ENCODE assay signal across 8 cellular contexts in the genomic region with DNA sequence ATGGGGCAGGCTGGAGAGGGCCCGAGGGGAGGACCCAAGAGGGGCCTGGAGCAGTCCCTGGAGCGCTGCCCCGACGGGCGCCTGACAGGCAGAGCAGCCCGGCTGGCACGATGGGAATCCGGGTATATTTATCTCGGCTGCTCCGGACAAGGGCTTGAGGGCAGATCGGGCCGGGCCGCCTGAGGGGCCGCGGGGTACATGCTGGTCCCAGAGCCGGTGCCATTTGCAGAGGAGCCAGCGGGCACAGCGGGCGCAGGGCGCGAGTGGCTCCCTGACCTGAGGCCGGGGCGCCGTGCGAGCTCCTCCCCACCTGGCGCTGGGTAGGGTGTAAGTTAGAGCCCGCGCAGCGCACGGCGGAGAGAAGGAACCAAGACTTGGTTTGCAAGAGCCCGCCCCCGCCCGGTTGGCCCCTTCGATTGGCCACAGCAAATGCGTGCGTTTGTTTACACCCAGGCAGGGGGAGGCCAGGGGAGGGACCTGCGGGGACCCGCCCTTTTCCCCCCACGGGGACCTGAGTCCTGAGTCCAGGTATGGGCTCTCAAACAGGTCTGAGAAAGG. TPM values are rescaled to one million over a fixed set of nuclear protein-coding genes. Genes with fewer than 3 reads are reported as not detected.
DNase-seq lines count a peak whose midpoint lies in the region; ATAC-seq, FAIRE-seq and TF ChIP-seq lines count a peak whose summit lies in the region.

No MANE protein-coding gene starts in this region.

- H3K79me2 ChIP-seq in K562 (ENCODE audit: control insufficient read depth, insufficient read depth, low read length): no peaks in the 10 kb centered on the region

- no peaks in the 10 kb centered on the region for H3K4me1 ChIP-seq in A673 (ENCODE audit: insufficient read depth, low read length, poor library complexity, severe bottlenecking)
- H3K4me1 ChIP-seq in K562 (replicated peaks in 1 of 2; ENCODE audit: control insufficient read depth in 2 of 2, insufficient read depth in 2 of 2, low read length in 2 of 2): peaks cover 0 to 24% of the 10 kb centered on the region in 2 experiments; a peak in 3 of 5 replicates
- H3K4me1 ChIP-seq in right lobe of liver: peaks cover 0 to 76% (median 34%) of the 10 kb centered on the region in 4 donors
- H3K4me1 ChIP-seq in thymus (ENCODE audit: control insufficient read depth, insufficient read depth, low read length): peaks cover 8% of the 10 kb centered on the region

- H3K27ac ChIP-seq in A673 (ENCODE audit: low read depth, low read length, poor library complexity, severe bottlenecking): no peak overlapping the region
- H3K27ac ChIP-seq in K562 (ENCODE audit: extremely low read depth, low read depth, low read length): no peak overlapping the region
- H3K27ac ChIP-seq in right lobe of liver: peak overlapping the region; percentile 76 to 99 (median 98)
- no peak overlapping the region for H3K27ac ChIP-seq in thymus (ENCODE audit: low read depth)

- TF ChIP-seq RAD21 in K562 (CRISPR knock-in tag; conservative IDR thresholded peaks at IDR 0.05 in 1 of 2, IDR thresholded peaks at IDR 0.05 in 1 of 2): no peak

- peak; percentile 69 for ATAC-seq in K562
- ATAC-seq in right lobe of liver: peak; percentile 50 to 71 (median 62)
- ATAC-seq in HG03159 (IDR thresholded peaks at IDR 0.05; ENCODE audit: unreplicated experiment): no peak
- no peak for ATAC-seq in HG02623 (IDR thresholded peaks at IDR 0.05; ENCODE audit: unreplicated experiment)

- TF ChIP-seq EP300 in K562 (IDR thresholded peaks at IDR 0.05; ENCODE audit: low read length): no peak

- no peak overlapping the region for H3K4me2 ChIP-seq in K562 (ENCODE audit: insufficient read depth, low read length)

- no peak overlapping the region for H3K9ac ChIP-seq in K562 (ENCODE audit: insufficient read depth in 1 of 2, low read depth in 2 of 2, low read length in 2 of 2)

- FAIRE-seq in K562 (lab: Jason Lieb, UNC): no peak

- intact Hi-C loops in A673 (cut with micrococcal nuclease; ENCODE audit: unreplicated experiment) (no loop called here), K562 (cut with micrococcal nuclease) (no loop called here), right lobe of liver (cut with DNase I) (no loop called here)

- no TSS peak for BruUV-seq in A673 (replicated peaks; lab: Mats Ljungman, UMichigan)
- no TSS peak for BruUV-seq in K562 (replicated peaks; lab: Mats Ljungman, UMichigan)

- WGBS in K562 (ENCODE audit: insufficient coverage, low coverage, missing lambda C conversion rate): 16% methylated on average over 20 of the region's 40 CpGs
- 1% methylated on average over 13 of the region's 40 CpGs for WGBS in right lobe of liver (ENCODE audit: insufficient coverage, low coverage, low lambda C conversion rate, missing lambda C conversion rate)
- 1% methylated on average over 40 of the region's 40 CpGs for WGBS in thymus

- H3K9me3 ChIP-seq in A673 (ENCODE audit: low read depth, low read length, poor library complexity, severe bottlenecking): no peaks in the 10 kb centered on the region
- H3K9me3 ChIP-seq in K562 (replicated peaks; ENCODE audit: control insufficient read depth, insufficient read depth, low read depth, low read length): no peaks in the 10 kb centered on the region
- H3K9me3 ChIP-seq in right lobe of liver: no peaks in the 10 kb centered on the region
- peaks cover 2% of the 10 kb centered on the region for H3K9me3 ChIP-seq in thymus (ENCODE audit: control insufficient read depth)

- CTCF ChIA-PET in A673 (lab: Charles Lee) (no interaction called here), K562 (lab: Yijun Ruan, JAX; ENCODE audit: low intra/inter-chr PET ratio) (no interaction called here)

- H3K27me3 ChIP-seq in A673 (replicated peaks; ENCODE audit: insufficient read depth, low read depth, low read length, poor library complexity) (peaks cover 24% of the 10 kb centered on the region), K562 (ENCODE audit: control insufficient read depth in 2 of 2, insufficient read depth in 2 of 2, low read length in 2 of 2) (peaks cover 15 to 47% of the 10 kb centered on the region in 2 experiments; a peak in 4 of 5 replicates), right lobe of liver (no peaks in the 10 kb centered on the region), thymus (ENCODE audit: control insufficient read depth, insufficient read depth) (peaks cover 44% of the 10 kb centered on the region)

- no peak overlapping the region for H2AFZ ChIP-seq in K562 (ENCODE audit: low read depth, low read length)

- in situ Hi-C loops in K562 (cut with MboI): no loop called here

- no peaks in the 10 kb centered on the region for H3K9me1 ChIP-seq in K562 (ENCODE audit: control insufficient read depth, insufficient read depth, low read length)

- POLR2A ChIA-PET in A673 (lab: Charles Lee; ENCODE audit: low non-redundant PET) (no interaction called here), K562 (lab: Yijun Ruan, JAX) (no interaction called here)

- TF ChIP-seq POLR2A in K562 (conservative IDR thresholded peaks at IDR 0.05) (no peak), right lobe of liver (IDR thresholded peaks at IDR 0.05) (peak; percentile 55)

- H3K36me3 ChIP-seq in A673 (ENCODE audit: insufficient read depth, low read length, poor library complexity, severe bottlenecking): no peaks in the 10 kb centered on the region
- H3K36me3 ChIP-seq in K562 (ENCODE audit: control insufficient read depth, insufficient read depth, low read length): no peaks in the 10 kb centered on the region
- no peaks in the 10 kb centered on the region for H3K36me3 ChIP-seq in right lobe of liver
- H3K36me3 ChIP-seq in thymus (ENCODE audit: control insufficient read depth, insufficient read depth): no peaks in the 10 kb centered on the region

- DNase-seq in A673 (ENCODE audit: low spot score) (no peak), NCI-H2196 treated with DMSO at 0.1 percent for 48 hours (lab: John Stamatoyannopoulos, UW; ENCODE audit: unreplicated experiment) (peak; percentile 21), K562 (ENCODE audit: extremely low read depth in 1 of 4, low spot score in 3 of 4) (peak; percentile 27 to 67 (median 52)), right lobe of liver (peak; percentile 92 to 97 (median 96)), cerebellar nuclear complex (lab: John Stamatoyannopoulos, UW) (no peak)

- H3K4me3 ChIP-seq in A673 (ENCODE audit: low read depth, low read length, poor library complexity, severe bottlenecking) (peak overlapping the region; percentile 27), K562 (no peak overlapping the region), right lobe of liver (peak overlapping the region; percentile 77 to 94 (median 88)), thymus (ENCODE audit: low read length) (peak overlapping the region; percentile 35)

- TF ChIP-seq CTCF in A673 (conservative IDR thresholded peaks at IDR 0.05; ENCODE audit: low read depth, low read length): no peak
- no peak for TF ChIP-seq CTCF in K562 (IDR thresholded peaks at IDR 0.05 in 2 of 3, conservative IDR thresholded peaks at IDR 0.05 in 1 of 3; ENCODE audit: insufficient read depth in 2 of 3, low read depth in 1 of 3, low read length in 3 of 3)
- no peak for TF ChIP-seq CTCF in right lobe of liver (IDR thresholded peaks at IDR 0.05)

- no peaks in the 10 kb centered on the region for H4K20me1 ChIP-seq in K562 (replicated peaks; ENCODE audit: control insufficient read depth, insufficient read depth, low read length)

RNA-seq across cellular contexts. Expression of a gene that starts 0.7 kb away (rescaled TPM):
- 0.31 TPM in 1 of 2 replicates, not detected in the other for total RNA-seq in A673 (2021)
- 0.99 and 3.1 TPM in 2 replicates for total RNA-seq in K562 (2011; cell fraction: chromatin; rRNA removed; ENCODE audit: low replicate concordance)
- 1.6 and 3.8 TPM in 2 replicates for total RNA-seq in K562 (2011; cell fraction: nucleolus; rRNA removed)
- total RNA-seq in K562 (2011; cell fraction: nucleoplasm; rRNA removed): 1.3 and 1.5 TPM in 2 replicates
- total RNA-seq in K562 (2014; rRNA removed): 0.09 TPM in 1 of 2 replicates, not detected in the other
- not detected in 2 replicates for total RNA-seq in K562 (2014; rRNA removed; fragmentation: Illumina TruSeq; extraction: Trizol)
- total RNA-seq in K562 (2015; rRNA removed; fragmentation: Illumina TruSeq; extraction: Trizol): not detected in 2 replicates
- 0.16 and 0.27 TPM in 2 replicates for total RNA-seq in K562 (2021)
- polyA plus RNA-seq in K562 (2011; rRNA removed): 0.38 and 0.66 TPM in 2 replicates
- polyA plus RNA-seq in K562 (2011; cell fraction: cytosol; rRNA removed): 0.47 and 0.52 TPM in 2 replicates
- 2.9 and 4.2 TPM in 2 replicates for polyA plus RNA-seq in K562 (2011; cell fraction: nucleus; rRNA removed)
- polyA plus RNA-seq in K562 (2012): not detected in 2 replicates
- polyA plus RNA-seq in K562 (2014; fragmentation: Illumina TruSeq; extraction: Trizol): not detected in 2 replicates
- not detected for polyA plus RNA-seq in K562 (2014; fragmentation: Nextera tagmentation; extraction: Ambion mirVana)
- not detected in 2 replicates for polyA plus RNA-seq in K562 (2014; rRNA removed)
- polyA minus RNA-seq in K562 (2011; rRNA and poly(A)+ RNA removed): 0.46 and 0.57 TPM in 2 replicates
- 0.29 and 1.1 TPM in 2 replicates for polyA minus RNA-seq in K562 (2011; cell fraction: cytosol; rRNA and poly(A)+ RNA removed)
- 0.54 and 0.78 TPM in 2 replicates for polyA minus RNA-seq in K562 (2011; cell fraction: nucleus; rRNA and poly(A)+ RNA removed)
- total RNA-seq in right lobe of liver: 100 to 1,000 TPM in 4 of 6 experiments, 10 to 100 TPM in 2; 77.7 to 311 (median 190) TPM
- 0.18 TPM for polyA plus RNA-seq in thymus

RNA-seq across cellular contexts. Expression of a gene that starts 14.4 kb away (rescaled TPM):
- total RNA-seq in A673 (2021): not detected in 2 replicates
- not detected in 2 replicates for total RNA-seq in K562 (2011; cell fraction: chromatin; rRNA removed; ENCODE audit: low replicate concordance)
- not detected in 2 replicates for total RNA-seq in K562 (2011; cell fraction: nucleolus; rRNA removed)
- 0.15 TPM in 1 of 2 replicates, not detected in the other for total RNA-seq in K562 (2011; cell fraction: nucleoplasm; rRNA removed)
- not detected in 2 replicates for total RNA-seq in K562 (2014; rRNA removed)
- total RNA-seq in K562 (2014; rRNA removed; fragmentation: Illumina TruSeq; extraction: Trizol): not detected in 2 replicates
- total RNA-seq in K562 (2015; rRNA removed; fragmentation: Illumina TruSeq; extraction: Trizol): not detected in 2 replicates
- not detected in 2 replicates for total RNA-seq in K562 (2021)
- polyA plus RNA-seq in K562 (2011; rRNA removed): not detected in 2 replicates
- polyA plus RNA-seq in K562 (2011; cell fraction: cytosol; rRNA removed): not detected in 2 replicates
- polyA plus RNA-seq in K562 (2011; cell fraction: nucleus; rRNA removed): not detected in 2 replicates
- not detected in 2 replicates for polyA plus RNA-seq in K562 (2012)
- not detected in 2 replicates for polyA plus RNA-seq in K562 (2014; fragmentation: Illumina TruSeq; extraction: Trizol)
- not detected for polyA plus RNA-seq in K562 (2014; fragmentation: Nextera tagmentation; extraction: Ambion mirVana)
- not detected in 2 replicates for polyA plus RNA-seq in K562 (2014; rRNA removed)
- polyA minus RNA-seq in K562 (2011; rRNA and poly(A)+ RNA removed): not detected in 2 replicates
- not detected in 2 replicates for polyA minus RNA-seq in K562 (2011; cell fraction: cytosol; rRNA and poly(A)+ RNA removed)
- polyA minus RNA-seq in K562 (2011; cell fraction: nucleus; rRNA and poly(A)+ RNA removed): not detected in 2 replicates
- under 1 TPM in 1 of 6 experiments, not detected in 5; 0.07 TPM for total RNA-seq in right lobe of liver
- 0.05 TPM for polyA plus RNA-seq in thymus

RNA-seq across cellular contexts. Expression of a gene that starts 30.2 kb away (rescaled TPM):
- total RNA-seq in A673 (2021) (115 and 124 TPM in 2 replicates), K562 (2014; rRNA removed) (41.0 and 53.8 TPM in 2 replicates), K562 (2014; rRNA removed; fragmentation: Illumina TruSeq; extraction: Trizol) (18.6 and 19.5 TPM in 2 replicates), K562 (2015; rRNA removed; fragmentation: Illumina TruSeq; extraction: Trizol) (41.1 and 42.7 TPM in 2 replicates), K562 (2021) (55.4 and 60.5 TPM in 2 replicates), right lobe of liver (100 to 1,000 TPM in 2 of 6 experiments, 10 to 100 TPM in 4; 73.3 to 125 (median 98.7) TPM)
- 32.6 and 87.4 TPM in 2 replicates for total RNA-seq in K562 (2011; cell fraction: chromatin; rRNA removed; ENCODE audit: low replicate concordance)
- total RNA-seq in K562 (2011; cell fraction: nucleolus; rRNA removed): 69.2 and 80.9 TPM in 2 replicates
- 56.0 and 62.0 TPM in 2 replicates for total RNA-seq in K562 (2011; cell fraction: nucleoplasm; rRNA removed)
- polyA plus RNA-seq in K562 (2011; rRNA removed) (72.2 and 172 TPM in 2 replicates), K562 (2014; fragmentation: Illumina TruSeq; extraction: Trizol) (49.3 and 56.1 TPM in 2 replicates), K562 (2014; fragmentation: Nextera tagmentation; extraction: Ambion mirVana) (1 to 10 TPM; 1.1 to 2.5 TPM), K562 (2014; rRNA removed) (41.4 and 51.2 TPM in 2 replicates), thymus (187 TPM)
- polyA plus RNA-seq in K562 (2011; cell fraction: cytosol; rRNA removed): 128 and 171 TPM in 2 replicates
- polyA plus RNA-seq in K562 (2011; cell fraction: nucleus; rRNA removed): 49.7 and 89.7 TPM in 2 replicates
- polyA plus RNA-seq in K562 (2012): 64.5 and 84.8 TPM in 2 replicates
- polyA minus RNA-seq in K562 (2011; rRNA and poly(A)+ RNA removed): 112 and 135 TPM in 2 replicates
- 34.5 and 65.7 TPM in 2 replicates for polyA minus RNA-seq in K562 (2011; cell fraction: cytosol; rRNA and poly(A)+ RNA removed)
- polyA minus RNA-seq in K562 (2011; cell fraction: nucleus; rRNA and poly(A)+ RNA removed): 11.7 and 24.4 TPM in 2 replicates

RNA-seq across cellular contexts. Expression of a gene that starts 50.7 kb away (rescaled TPM):
- total RNA-seq in A673 (2021) (3.9 and 7.8 TPM in 2 replicates), K562 (2014; rRNA removed) (2.0 and 2.3 TPM in 2 replicates), K562 (2014; rRNA removed; fragmentation: Illumina TruSeq; extraction: Trizol) (0.54 and 0.58 TPM in 2 replicates), K562 (2015; rRNA removed; fragmentation: Illumina TruSeq; extraction: Trizol) (0.45 and 0.76 TPM in 2 replicates), K562 (2021) (2.6 and 3.0 TPM in 2 replicates), right lobe of liver (1 to 10 TPM; 1.2 to 5.9 (median 4.2) TPM)
- total RNA-seq in K562 (2011; cell fraction: chromatin; rRNA removed; ENCODE audit: low replicate concordance): 6.4 and 18.2 TPM in 2 replicates
- total RNA-seq in K562 (2011; cell fraction: nucleolus; rRNA removed): 15.1 and 18.5 TPM in 2 replicates
- 8.9 and 11.7 TPM in 2 replicates for total RNA-seq in K562 (2011; cell fraction: nucleoplasm; rRNA removed)
- polyA plus RNA-seq in K562 (2011; rRNA removed) (2.6 and 3.8 TPM in 2 replicates), K562 (2014; fragmentation: Illumina TruSeq; extraction: Trizol) (1.5 and 1.7 TPM in 2 replicates), K562 (2014; fragmentation: Nextera tagmentation; extraction: Ambion mirVana) (not detected), K562 (2014; rRNA removed) (1.2 and 2.7 TPM in 2 replicates), thymus (19.7 TPM)
- polyA plus RNA-seq in K562 (2011; cell fraction: cytosol; rRNA removed): 3.4 and 4.9 TPM in 2 replicates
- 11.8 and 13.0 TPM in 2 replicates for polyA plus RNA-seq in K562 (2011; cell fraction: nucleus; rRNA removed)
- 1.2 and 2.0 TPM in 2 replicates for polyA plus RNA-seq in K562 (2012)
- polyA minus RNA-seq in K562 (2011; rRNA and poly(A)+ RNA removed): 2.7 and 4.2 TPM in 2 replicates
- 7.0 and 15.3 TPM in 2 replicates for polyA minus RNA-seq in K562 (2011; cell fraction: cytosol; rRNA and poly(A)+ RNA removed)
- 6.1 and 8.2 TPM in 2 replicates for polyA minus RNA-seq in K562 (2011; cell fraction: nucleus; rRNA and poly(A)+ RNA removed)

Comparison
In these comparisons a context has a peak if more than half of its experiments do, and no peak if none do; other contexts are left out.
1. DNase-seq: peak in NCI-H2196 treated with DMSO at 0.1 percent for 48 hours (single experiment), K562 (4 of 4) and right lobe of liver (3 of 3); none in A673 (single experiment) and cerebellar nuclear complex (0 of 2).
2. H3K27ac ChIP-seq: peak in right lobe of liver (3 of 3); none in A673 (single experiment), K562 (single experiment) and thymus (single experiment).
3. ATAC-seq: peak in K562 (single experiment) and right lobe of liver (4 of 4); none in HG03159 (single experiment) and HG02623 (single experiment).
4. RNA of a gene that starts 0.7 kb away (total RNA-seq): 77.7 to 311 TPM in right lobe of liver; 0.09 to 3.8 TPM in K562 and 0.31 TPM in A673; every median in the first group is over 10 times any median in the second.